Comparison of ENCODE assay signal across 1 cellular context in the genomic region with DNA sequence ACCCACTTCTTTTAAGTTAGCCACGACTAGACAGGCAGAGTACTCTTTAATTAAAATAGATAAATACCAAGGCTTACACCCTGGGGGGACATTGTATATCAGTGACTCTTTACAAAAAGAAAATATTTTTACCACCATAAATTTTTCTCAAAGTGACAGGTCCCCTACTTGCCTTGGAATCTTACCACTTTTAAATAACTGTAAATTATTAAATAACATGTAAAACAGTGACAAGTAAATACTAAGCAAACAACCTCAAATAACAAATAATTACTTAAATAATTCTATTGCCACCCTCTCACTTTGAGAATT.
TF ChIP-seq lines count a peak whose summit lies in the region.

No MANE protein-coding gene starts in this region.

TF ChIP-seq in SK-N-SH treated with all-trans-retinoic acid at 6 μM for 48 hours, 23 proteins besides CTCF, POLR2A, EP300 and RAD21 (continued from another document):
- TF ChIP-seq ZFP30 (CRISPR knock-in tag; IDR thresholded peaks at IDR 0.05) (no peak), BACH2 (CRISPR knock-in tag; IDR thresholded peaks at IDR 0.05; ENCODE audit: borderline replicate concordance) (no peak), ISL1 (CRISPR knock-in tag; IDR thresholded peaks at IDR 0.05) (no peak; the same call in 1 of the 2 replicates)
- TF ChIP-seq, protein P1, sequence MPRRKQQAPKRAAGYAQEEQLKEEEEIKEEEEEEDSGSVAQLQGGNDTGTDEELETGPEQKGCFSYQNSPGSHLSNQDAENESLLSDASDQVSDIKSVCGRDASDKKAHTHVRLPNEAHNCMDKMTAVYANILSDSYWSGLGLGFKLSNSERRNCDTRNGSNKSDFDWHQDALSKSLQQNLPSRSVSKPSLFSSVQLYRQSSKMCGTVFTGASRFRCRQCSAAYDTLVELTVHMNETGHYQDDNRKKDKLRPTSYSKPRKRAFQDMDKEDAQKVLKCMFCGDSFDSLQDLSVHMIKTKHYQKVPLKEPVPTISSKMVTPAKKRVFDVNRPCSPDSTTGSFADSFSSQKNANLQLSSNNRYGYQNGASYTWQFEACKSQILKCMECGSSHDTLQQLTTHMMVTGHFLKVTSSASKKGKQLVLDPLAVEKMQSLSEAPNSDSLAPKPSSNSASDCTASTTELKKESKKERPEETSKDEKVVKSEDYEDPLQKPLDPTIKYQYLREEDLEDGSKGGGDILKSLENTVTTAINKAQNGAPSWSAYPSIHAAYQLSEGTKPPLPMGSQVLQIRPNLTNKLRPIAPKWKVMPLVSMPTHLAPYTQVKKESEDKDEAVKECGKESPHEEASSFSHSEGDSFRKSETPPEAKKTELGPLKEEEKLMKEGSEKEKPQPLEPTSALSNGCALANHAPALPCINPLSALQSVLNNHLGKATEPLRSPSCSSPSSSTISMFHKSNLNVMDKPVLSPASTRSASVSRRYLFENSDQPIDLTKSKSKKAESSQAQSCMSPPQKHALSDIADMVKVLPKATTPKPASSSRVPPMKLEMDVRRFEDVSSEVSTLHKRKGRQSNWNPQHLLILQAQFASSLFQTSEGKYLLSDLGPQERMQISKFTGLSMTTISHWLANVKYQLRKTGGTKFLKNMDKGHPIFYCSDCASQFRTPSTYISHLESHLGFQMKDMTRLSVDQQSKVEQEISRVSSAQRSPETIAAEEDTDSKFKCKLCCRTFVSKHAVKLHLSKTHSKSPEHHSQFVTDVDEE (CRISPR knock-in tag; IDR thresholded peaks at IDR 0.05) = no peak
